1 cellular context compared by ENCODE assay signal in genomic region chr6:116369540-116370327, GRCh38.
TF ChIP-seq lines count a peak whose summit lies in the region.

No MANE protein-coding gene starts in this region.

TF ChIP-seq in GM12878, 131 proteins besides CTCF, POLR2A, EP300 and RAD21 (continued from another document and continues in another):
- TF ChIP-seq PKNOX1 (IDR thresholded peaks at IDR 0.05) (no peak), HDGF (IDR thresholded peaks at IDR 0.05) (no peak), REST (IDR thresholded peaks at IDR 0.05; ENCODE audit: low read depth, low read length) (no peak), EED (IDR thresholded peaks at IDR 0.05; ENCODE audit: low read depth) (peak; percentile 30; the same call in 1 of the 2 replicates), RELB (IDR thresholded peaks at IDR 0.05; ENCODE audit: low read depth) (peak; percentile 52; the same call in 1 of the 2 replicates), ATF7 (IDR thresholded peaks at IDR 0.05; ENCODE audit: low read depth) (no peak), SMAD5 (IDR thresholded peaks at IDR 0.05; ENCODE audit: low read depth) (no peak), ZNF592 (IDR thresholded peaks at IDR 0.05) (no peak), FOXK2 (IDR thresholded peaks at IDR 0.05) (no peak), ZBED1 (IDR thresholded peaks at IDR 0.05; ENCODE audit: borderline replicate concordance) (no peak), WRNIP1 (IDR thresholded peaks at IDR 0.05; ENCODE audit: borderline replicate concordance, low read depth, low read length) (no peak), BACH1 (IDR thresholded peaks at IDR 0.05; ENCODE audit: borderline replicate concordance) (no peak), GATAD2B (conservative IDR thresholded peaks at IDR 0.05; ENCODE audit: low read depth) (no peak), PAX8 (IDR thresholded peaks at IDR 0.05) (no peak), IRF3 (IDR thresholded peaks at IDR 0.05) (no peak), NRF1 (conservative IDR thresholded peaks at IDR 0.05; ENCODE audit: low read depth, low read length) (no peak), E2F8 (IDR thresholded peaks at IDR 0.05; ENCODE audit: low read depth, partially characterized antibody) (no peak), SMAD1 (IDR thresholded peaks at IDR 0.05; ENCODE audit: low read depth, partially characterized antibody) (no peak), SUPT20H (IDR thresholded peaks at IDR 0.05; ENCODE audit: borderline replicate concordance, control insufficient read depth, low read depth, low read length) (no peak), YBX1 (IDR thresholded peaks at IDR 0.05) (no peak), CBX3 (IDR thresholded peaks at IDR 0.05; ENCODE audit: borderline replicate concordance, low read depth) (no peak), LARP7 (IDR thresholded peaks at IDR 0.05) (no peak), ZNF207 (IDR thresholded peaks at IDR 0.05; ENCODE audit: borderline replicate concordance) (no peak), SREBF1 (IDR thresholded peaks at IDR 0.05; ENCODE audit: low read length) (no peak), TBL1XR1 (IDR thresholded peaks at IDR 0.05; ENCODE audit: low read depth, low read length) (no peak), CHD1 (IDR thresholded peaks at IDR 0.05; ENCODE audit: low read depth, low read length) (no peak), POLR2AphosphoS5 (IDR thresholded peaks at IDR 0.05; ENCODE audit: low read length) (no peak), ATF3 (IDR thresholded peaks at IDR 0.05; ENCODE audit: borderline replicate concordance, extremely low read depth, low read depth, low read length) (no peak), SPI1 (IDR thresholded peaks at IDR 0.05; ENCODE audit: borderline replicate concordance, insufficient read depth, low read depth, low read length) (peak; percentile 92), BHLHE40 (IDR thresholded peaks at IDR 0.05; ENCODE audit: borderline replicate concordance in 1 of 2, low read depth in 2 of 2, low read length in 1 of 2) (no peak), NFIC (IDR thresholded peaks at IDR 0.05; ENCODE audit: low read depth, low read length) (peak; percentile 30; the same call in 1 of the 2 replicates), SREBF2 (IDR thresholded peaks at IDR 0.05; ENCODE audit: low read length) (no peak), ZNF217 (IDR thresholded peaks at IDR 0.05) (no peak; the same call in 1 of the 2 replicates), SRF (IDR thresholded peaks at IDR 0.05; ENCODE audit: low read depth in 2 of 2, low read length in 2 of 2) (peak in 1 of 2 experiments; percentile 75; a peak in 2 of 4 replicates), SUZ12 (IDR thresholded peaks at IDR 0.05; ENCODE audit: unreplicated experiment) (no peak), BCLAF1 (IDR thresholded peaks at IDR 0.05) (no peak), GABPA (IDR thresholded peaks at IDR 0.05; ENCODE audit: low read depth) (no peak), MTA3 (IDR thresholded peaks at IDR 0.05; ENCODE audit: borderline replicate concordance, low read length) (0 out of 2 replicates have a peak, but pooled peaks have one; percentile 57), SP1 (IDR thresholded peaks at IDR 0.05; ENCODE audit: low read depth, low read length) (no peak), RELA (IDR thresholded peaks at IDR 0.05; ENCODE audit: borderline replicate concordance, partially characterized antibody) (no peak), SKIL (IDR thresholded peaks at IDR 0.05; ENCODE audit: low read depth, poor library complexity, severe bottlenecking) (no peak), MXI1 (IDR thresholded peaks at IDR 0.05; ENCODE audit: low read depth, low read length) (no peak), IKZF2 (IDR thresholded peaks at IDR 0.05) (peak; percentile 45 to 56; a peak in 2 of 4 replicates), CREB1 (IDR thresholded peaks at IDR 0.05; ENCODE audit: low read depth) (0 out of 2 replicates have a peak, but pooled peaks have one; percentile 14), HDAC2 (IDR thresholded peaks at IDR 0.05) (no peak)
